ENCODE assay signal across 18 cellular contexts in the genomic region with DNA sequence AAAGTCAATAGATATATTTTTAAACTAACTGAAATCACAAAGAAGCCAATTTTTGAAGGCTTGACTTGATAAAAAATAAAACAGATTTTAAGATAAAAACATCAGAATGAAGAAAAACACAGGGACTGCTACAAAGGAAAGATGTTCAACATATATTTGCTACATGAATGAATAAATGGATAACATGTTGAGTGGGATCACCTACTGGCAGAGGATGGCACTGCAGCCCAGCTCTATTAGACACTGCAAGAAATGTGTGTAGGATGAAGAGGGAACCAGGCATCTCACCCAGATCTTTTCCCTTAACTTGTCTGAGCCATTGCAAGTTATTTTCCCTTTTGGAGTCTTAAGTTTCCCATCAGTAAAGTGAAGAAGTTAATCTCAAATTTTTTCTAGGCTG. TPM values are rescaled to one million over a fixed set of nuclear protein-coding genes. Genes with fewer than 3 reads are reported as not detected.
DNase-seq lines count a peak whose midpoint lies in the region; ATAC-seq, FAIRE-seq and TF ChIP-seq lines count a peak whose summit lies in the region.
"Had no signal": no experiment of that assay in that cellular context is flagged by ENCODE, and none has a peak within 500 bp of the region (broad histone marks: within the 10 kb centered on the region; RNA-seq: fewer than 3 reads in every experiment).

No MANE protein-coding gene starts in this region.

- intact Hi-C loops in heart right ventricle (cut with DNase I) (loop anchor here in 1 of 10 donors (10.0 kb wide), 1 partner anchor 1186 kb away; no protein-coding TSS in a partner anchor), transverse colon (cut with DNase I; ENCODE audit: low total_unique reads) (no loop called here)

- in situ Hi-C loops in transverse colon (cut with MboI; ENCODE audit: low pct_ligation_motif_present in 1 of 4, low pct_unique_long_range_greater_than_20kb in 1 of 4, low sequenced_read_pairs in 3 of 4) = loop anchor here in 1 of 4 donors (10.0 kb wide), 1 partner anchor 846 kb away; a partner anchor contains a TSS

- H3K27ac ChIP-seq in heart right ventricle = no peak overlapping the region
- no peak overlapping the region for H3K27ac ChIP-seq in right atrium auricular region
- no peak overlapping the region for H3K27ac ChIP-seq in OCI-LY3 (ENCODE audit: low read length)
- no peak overlapping the region for H3K27ac ChIP-seq in transverse colon
- H3K27ac ChIP-seq: SK-N-MC had no signal

- no peak for DNase-seq in heart right ventricle
- DNase-seq in right atrium auricular region (ENCODE audit: low spot score) = no peak
- DNase-seq in erythroblast (lab: John Stamatoyannopoulos, UW) = peak; percentile 7 to 11
- no peak for DNase-seq in transverse colon
- no peak for DNase-seq in H54 (ENCODE audit: insufficient read length, low spot score)
- DNase-seq in H7 = no peak
- DNase-seq: activated T-cell treated with anti-CD3 and anti-CD28 coated beads, Interleukin-2, amount 50 U/mL, for 72 hours; C1 segment of cervical spinal cord; mesenchymal stem cell; NCI-H1417; NCI-H69; stimulated activated CD4-positive, alpha-beta T cell treated with anti-CD3 and anti-CD28 coated beads, Interleukin-2, amount 100 ng/mL, for 48 hours; stimulated activated naive B cell treated with anti-CD40 and anti-IgM and Interleukin-4, amounts not matched to agents 10 μg/mL and 1 μg/mL and 100 μg/mL, for 72 hours had no signal

- FAIRE-seq in H54 (lab: Jason Lieb, UNC) = no peak
- FAIRE-seq: endometrium had no signal

- no peak for TF ChIP-seq POLR2A in erythroblast (IDR thresholded peaks at IDR 0.05; ENCODE audit: low read length)
- TF ChIP-seq POLR2A in transverse colon (IDR thresholded peaks at IDR 0.05) = no peak
- TF ChIP-seq POLR2A in H54 (IDR thresholded peaks at IDR 0.05; ENCODE audit: low read depth, low read length) = no peak

- no peak overlapping the region for H3K9ac ChIP-seq in OCI-LY3 (ENCODE audit: low read length)

- H4K20me1 ChIP-seq in OCI-LY3 (ENCODE audit: insufficient read depth, low read length) = no peaks in the 10 kb centered on the region

- H3K4me1 ChIP-seq in heart right ventricle (peaks cover 0 to 10% (median 0%) of the 10 kb centered on the region in 9 donors), right atrium auricular region (no peaks in the 10 kb centered on the region), OCI-LY3 (ENCODE audit: low read length) (peaks cover 8% of the 10 kb centered on the region), transverse colon (peaks cover 0 to 7% (median 0%) of the 10 kb centered on the region in 4 donors)

- H3K4me3 ChIP-seq in heart right ventricle = no peak overlapping the region
- H3K4me3 ChIP-seq in right atrium auricular region = no peak overlapping the region
- H3K4me3 ChIP-seq in OCI-LY3 (ENCODE audit: low read length) = no peak overlapping the region
- no peak overlapping the region for H3K4me3 ChIP-seq in transverse colon
- H3K4me3 ChIP-seq in H7 (ENCODE audit: insufficient read depth, low read depth, low read length) = no peak overlapping the region
- H3K4me3 ChIP-seq: SK-N-MC had no signal

- H2AFZ ChIP-seq in OCI-LY3 (ENCODE audit: low read depth, low read length) = no peak overlapping the region

- H3K27me3 ChIP-seq in heart right ventricle = peaks cover 0 to 26% (median 0%) of the 10 kb centered on the region in 7 donors
- no peaks in the 10 kb centered on the region for H3K27me3 ChIP-seq in right atrium auricular region
- no peaks in the 10 kb centered on the region for H3K27me3 ChIP-seq in OCI-LY3 (ENCODE audit: low read depth, low read length)
- no peaks in the 10 kb centered on the region for H3K27me3 ChIP-seq in transverse colon
- no peaks in the 10 kb centered on the region for H3K27me3 ChIP-seq in H7 (ENCODE audit: control insufficient read depth, insufficient read depth, low read length)

- H3K9me3 ChIP-seq in heart right ventricle (peaks cover 0 to 11% (median 0%) of the 10 kb centered on the region in 11 donors), right atrium auricular region (peaks cover 0 to 8% of the 10 kb centered on the region in 2 donors), OCI-LY3 (ENCODE audit: insufficient read depth, low read length) (no peaks in the 10 kb centered on the region), transverse colon (peaks cover 8 to 9% of the 10 kb centered on the region in 2 donors)

- ATAC-seq in heart right ventricle (no peak), GM18502 (IDR thresholded peaks at IDR 0.05; ENCODE audit: poor library complexity, unreplicated experiment) (no peak)
- ATAC-seq: activated T-cell treated with anti-CD3 and anti-CD28 coated beads, Interleukin-2, amount 50 U/mL, for 72 hours; stimulated activated naive B cell treated with anti-CD40 and anti-IgM and Interleukin-4, amounts not matched to agents 10 μg/mL and 1 μg/mL and 100 μg/mL, for 72 hours had no signal

- no peaks in the 10 kb centered on the region for H3K36me3 ChIP-seq in heart right ventricle
- H3K36me3 ChIP-seq in right atrium auricular region = no peaks in the 10 kb centered on the region
- no peaks in the 10 kb centered on the region for H3K36me3 ChIP-seq in OCI-LY3 (replicated peaks; ENCODE audit: low read depth, low read length)
- H3K36me3 ChIP-seq in transverse colon = no peaks in the 10 kb centered on the region
- H3K36me3 ChIP-seq in H7 (replicated peaks; ENCODE audit: control insufficient read depth, insufficient read depth, low read length) = no peaks in the 10 kb centered on the region

- no peaks in the 10 kb centered on the region for H3K79me2 ChIP-seq in OCI-LY3 (ENCODE audit: low read length)

- TF ChIP-seq CTCF in heart right ventricle (IDR thresholded peaks at IDR 0.05) = peak in 5 of 9 donors; percentile 8 to 17 (median 13)
- no peak for TF ChIP-seq CTCF in right atrium auricular region (IDR thresholded peaks at IDR 0.05)
- TF ChIP-seq CTCF in OCI-LY3 (IDR thresholded peaks at IDR 0.05; ENCODE audit: low read depth, low read length) = 0 out of 2 replicates have a peak, but pooled peaks have one; percentile 10
- peak in 3 of 5 experiments; percentile 4 to 12 (median 9) for TF ChIP-seq CTCF in transverse colon (IDR thresholded peaks at IDR 0.05)

- no peak for TF ChIP-seq EP300 in transverse colon (IDR thresholded peaks at IDR 0.05; ENCODE audit: low read depth)

- H3K4me2 ChIP-seq in OCI-LY3 (ENCODE audit: low read length) = no peak overlapping the region

RNA-seq across cellular contexts. Expression of a gene that starts 4.2 kb away (rescaled TPM):
- total RNA-seq in heart right ventricle (not detected), right atrium auricular region (not detected), transverse colon (not detected)
- polyA plus RNA-seq in heart right ventricle = under 1 TPM in 1 of 2 donors, not detected in 1; 0.01 TPM
- total RNA-seq in H7 (2014; rRNA removed; shearing (Covaris generic)) = 0.11 and 0.28 TPM in 2 replicates
- total RNA-seq: activated T-cell treated with anti-CD3 and anti-CD28 coated beads, Interleukin-2, amount 50 U/mL, for 72 hours; pulmonary artery endothelial cell had no signal

RNA-seq across cellular contexts. Expression of a gene that starts 13.5 kb away (rescaled TPM):
- total RNA-seq in heart right ventricle = 1 to 10 TPM in 1 of 10 donors, under 1 TPM in 4, not detected in 5; 0.21 to 4.0 (median 0.74) TPM
- polyA plus RNA-seq in heart right ventricle = under 1 TPM in 1 of 2 donors, not detected in 1; 0.25 TPM
- total RNA-seq in right atrium auricular region = under 1 TPM in 1 of 2 donors, not detected in 1; 0.93 TPM
- total RNA-seq in transverse colon = 1 to 10 TPM in 1 of 4 donors, under 1 TPM in 2, not detected in 1; 0.41 to 8.4 (median 0.79) TPM
- 93.6 and 115 TPM in 2 replicates for total RNA-seq in H7 (2014; rRNA removed; shearing (Covaris generic))

Comparison
In these comparisons a context has a peak if more than half of its experiments do, and no peak if none do; other contexts are left out.
1. CTCF ChIP-seq: peak in heart right ventricle (5 of 9), OCI-LY3 (single experiment) and transverse colon (3 of 5); none in right atrium auricular region (0 of 2).
2. DNase-seq: peak in erythroblast (2 of 2); none in heart right ventricle (0 of 2), right atrium auricular region (single experiment), transverse colon (single experiment), H54 (single experiment) and H7 (single experiment).
3. RNA of a gene that starts 13.5 kb away (total RNA-seq): 93.6 to 115 TPM in H7; 0.93 TPM in right atrium auricular region, 0.41 to 8.4 TPM in transverse colon and 0.21 to 4.0 TPM in heart right ventricle; every median in the first group is over 10 times any median in the second.